ENCODE assay signal across 8 cellular contexts in genomic region chr1:63691672-63692425, GRCh38.
DNase-seq lines count a peak whose midpoint lies in the region; ATAC-seq and TF ChIP-seq lines count a peak whose summit lies in the region.

No MANE protein-coding gene starts in this region.

- POLR2A ChIA-PET in activated CD4-positive, alpha-beta memory T cell treated with anti-CD3 and anti-CD28 coated beads, Interleukin-2, amount 10 ng/mL, durations not matched to agents 7 days and 5 days (lab: Charles Lee), result interaction anchor here (1.1 kb wide), 1 partner anchor 553 kb away, joined by 3 read pairs; no protein-coding TSS in a partner anchor

- H3K4me3 Mint-ChIP-seq in activated CD4-positive, alpha-beta memory T cell treated with anti-CD3 and anti-CD28 coated beads, Interleukin-2, amount 10 ng/mL, durations not matched to agents 7 days and 5 days, result no peak overlapping the region
- H3K4me3 Mint-ChIP-seq in osteocyte (ENCODE audit: unreplicated experiment), result no peak overlapping the region

- CTCF ChIA-PET in activated CD4-positive, alpha-beta memory T cell treated with anti-CD3 and anti-CD28 coated beads, Interleukin-2, amount 10 ng/mL, durations not matched to agents 7 days and 5 days (lab: Charles Lee), result interaction anchor here (0.6 to 2.3 kb wide), 39 partner anchors 10 to 1556 kb away, joined by 3 to 24 read pairs (median 3); no protein-coding TSS in a partner anchor

- DNase-seq in AG20443 (ENCODE audit: low spot score), result peak; percentile 84
- peak; percentile 70 for DNase-seq in NCI-H345 (lab: John Stamatoyannopoulos, UW)
- peak; percentile 22 for DNase-seq in activated CD4-positive, alpha-beta memory T cell treated with anti-CD3 and anti-CD28 coated beads, Interleukin-2, amount 10 ng/mL, durations not matched to agents 7 days and 5 days
- peak; percentile 53 for DNase-seq in germinal center (ENCODE audit: low spot score)
- DNase-seq in osteocyte (ENCODE audit: extremely low spot score, unreplicated experiment), result peak; percentile 87
- DNase-seq in NK-92 treated with Interleukin-12 subunit alpha and Interleukin-12 subunit beta, amount 100 ng/mL, for 24 hours (lab: John Stamatoyannopoulos, UW), result no peak

- TF ChIP-seq CTCF in GM12874 (IDR thresholded peaks at IDR 0.05; ENCODE audit: insufficient read depth, low read depth, low read length), result peak; percentile 77
- peak; percentile 85 for TF ChIP-seq CTCF in osteocyte (IDR thresholded peaks at IDR 0.05)

- peaks cover 1% of the 10 kb centered on the region for H3K4me1 Mint-ChIP-seq in activated CD4-positive, alpha-beta memory T cell treated with anti-CD3 and anti-CD28 coated beads, Interleukin-2, amount 10 ng/mL, durations not matched to agents 7 days and 5 days
- peaks cover 17% of the 10 kb centered on the region for H3K4me1 Mint-ChIP-seq in osteocyte (ENCODE audit: unreplicated experiment)

- ATAC-seq in HG03175 (IDR thresholded peaks at IDR 0.05; ENCODE audit: unreplicated experiment), result peak; percentile 59

- no peaks in the 10 kb centered on the region for H3K9me3 Mint-ChIP-seq in activated CD4-positive, alpha-beta memory T cell treated with anti-CD3 and anti-CD28 coated beads, Interleukin-2, amount 10 ng/mL, durations not matched to agents 7 days and 5 days
- H3K9me3 Mint-ChIP-seq in osteocyte (ENCODE audit: unreplicated experiment), result no peaks in the 10 kb centered on the region

- H3K27me3 Mint-ChIP-seq in activated CD4-positive, alpha-beta memory T cell treated with anti-CD3 and anti-CD28 coated beads, Interleukin-2, amount 10 ng/mL, durations not matched to agents 7 days and 5 days, result peaks cover 1% of the 10 kb centered on the region
- H3K27me3 Mint-ChIP-seq in osteocyte (ENCODE audit: unreplicated experiment), result peaks cover 9% of the 10 kb centered on the region

- H3K36me3 Mint-ChIP-seq in activated CD4-positive, alpha-beta memory T cell treated with anti-CD3 and anti-CD28 coated beads, Interleukin-2, amount 10 ng/mL, durations not matched to agents 7 days and 5 days (ENCODE audit: low read depth), result no peaks in the 10 kb centered on the region
- no peaks in the 10 kb centered on the region for H3K36me3 Mint-ChIP-seq in osteocyte (ENCODE audit: unreplicated experiment)

- no peak overlapping the region for H3K27ac Mint-ChIP-seq in activated CD4-positive, alpha-beta memory T cell treated with anti-CD3 and anti-CD28 coated beads, Interleukin-2, amount 10 ng/mL, durations not matched to agents 7 days and 5 days
- H3K27ac Mint-ChIP-seq in osteocyte (ENCODE audit: unreplicated experiment), result peak overlapping the region; percentile 84
